Comparison of ENCODE assay signal across 1 cellular context in genomic region chr5:97006454-97006853, GRCh38.
TF ChIP-seq lines count a peak whose summit lies in the region.

No MANE protein-coding gene starts in this region.

TF ChIP-seq in GM12878, 131 proteins besides CTCF, POLR2A, EP300 and RAD21 (continued from another document):
- TF ChIP-seq ZNF687 (IDR thresholded peaks at IDR 0.05) (no peak), EZH2 (IDR thresholded peaks at IDR 0.05; ENCODE audit: borderline replicate concordance, control insufficient read depth, low read depth, low read length) (no peak), USF1 (IDR thresholded peaks at IDR 0.05; ENCODE audit: borderline replicate concordance, extremely low read length, insufficient read depth, low read depth, low read length) (no peak), HDAC6 (IDR thresholded peaks at IDR 0.05; ENCODE audit: unreplicated experiment) (no peak)
